Comparison of ENCODE assay signal across 1 cellular context in genomic region chr11:18490736-18491485, GRCh38.
TF ChIP-seq lines count a peak whose summit lies in the region.

No MANE protein-coding gene starts in this region.

TF ChIP-seq in WTC11, 78 proteins besides CTCF, POLR2A, EP300 and RAD21:
- TF ChIP-seq HMGXB4 (CRISPR knock-in tag; IDR thresholded peaks at IDR 0.05) (no peak), FOXP1 (CRISPR knock-in tag; IDR thresholded peaks at IDR 0.05; ENCODE audit: borderline replicate concordance) (no peak), ZBTB21 (CRISPR knock-in tag; IDR thresholded peaks at IDR 0.05; ENCODE audit: borderline replicate concordance) (no peak), CREM (CRISPR knock-in tag; IDR thresholded peaks at IDR 0.05) (no peak), STAT6 (CRISPR knock-in tag; conservative IDR thresholded peaks at IDR 0.05; ENCODE audit: low read depth) (no peak), AR (CRISPR knock-in tag; IDR thresholded peaks at IDR 0.05) (no peak), ZNF263 (CRISPR knock-in tag; IDR thresholded peaks at IDR 0.05; ENCODE audit: low read depth) (no peak), OVOL2 (CRISPR knock-in tag; IDR thresholded peaks at IDR 0.05; ENCODE audit: borderline replicate concordance) (no peak), NFYB (CRISPR knock-in tag; conservative IDR thresholded peaks at IDR 0.05; ENCODE audit: low read depth) (no peak), ZNF512 (CRISPR knock-in tag; IDR thresholded peaks at IDR 0.05; ENCODE audit: borderline replicate concordance) (no peak), IRF1 (CRISPR knock-in tag; IDR thresholded peaks at IDR 0.05) (no peak), ZNF138 (CRISPR knock-in tag; conservative IDR thresholded peaks at IDR 0.05) (no peak), FOXP4 (CRISPR knock-in tag; IDR thresholded peaks at IDR 0.05) (no peak), GABPB1 (CRISPR knock-in tag; IDR thresholded peaks at IDR 0.05) (no peak), CBFB (CRISPR knock-in tag; IDR thresholded peaks at IDR 0.05; ENCODE audit: low read depth) (no peak)
